18 cellular contexts compared by ENCODE assay signal in genomic region chr14:103531421-103532215, GRCh38. TPM values are rescaled to one million over a fixed set of nuclear protein-coding genes. Genes with fewer than 3 reads are reported as not detected.
DNase-seq lines count a peak whose midpoint lies in the region; ATAC-seq, FAIRE-seq and TF ChIP-seq lines count a peak whose summit lies in the region.
"Had no signal": no experiment of that assay in that cellular context is flagged by ENCODE, and none has a peak within 500 bp of the region (broad histone marks: within the 10 kb centered on the region; RNA-seq: fewer than 3 reads in every experiment).

No MANE protein-coding gene starts in this region.

- ATAC-seq in A549 (no peak), activated B cell treated with CpG ODN at 0.5 μM for 24 hours (ENCODE audit: low read depth) (no peak), GM18511 (IDR thresholded peaks at IDR 0.05; ENCODE audit: unreplicated experiment) (no peak)
- ATAC-seq: GM12878, K562, left lobe of liver, WTC11 had no signal

- TF ChIP-seq CTCF in A549 (IDR thresholded peaks at IDR 0.05) (no peak), activated B cell treated with CpG ODN at 0.5 μM for 24 hours (IDR thresholded peaks at IDR 0.05) (no peak), nephron (IDR thresholded peaks at IDR 0.05; ENCODE audit: unreplicated experiment in 3 of 3) (no peak)

- no peak for TF ChIP-seq EP300 in A549 (IDR thresholded peaks at IDR 0.05)

- peaks cover 74% of the 10 kb centered on the region for H4K20me1 ChIP-seq in BLaER1

- H3K4me2 ChIP-seq in A549 (peak overlapping the region; percentile 99; the same call in 1 of the 3 replicates), BLaER1 (peak overlapping the region; percentile 97; the same call in 1 of the 2 replicates)

- H3K9me3 Mint-ChIP-seq in activated B cell treated with CpG ODN at 0.5 μM for 24 hours: no peaks in the 10 kb centered on the region
- H3K9me3 Mint-ChIP-seq in nephron: no peaks in the 10 kb centered on the region
- H3K9me3 Mint-ChIP-seq: WTC11 had no signal

- H3K4me1 ChIP-seq in A549 (peaks cover 27% of the 10 kb centered on the region), BLaER1 (peaks cover 48% of the 10 kb centered on the region)

- H3K9ac ChIP-seq in BLaER1: no peak overlapping the region

- H3K36me3 ChIP-seq in BLaER1: peaks cover 67% of the 10 kb centered on the region
- H3K36me3 ChIP-seq: breast epithelium had no signal

- TF ChIP-seq RAD21 in A549 (conservative IDR thresholded peaks at IDR 0.05 in 1 of 2, IDR thresholded peaks at IDR 0.05 in 1 of 2): no peak

- H3K4me1 Mint-ChIP-seq in activated B cell treated with CpG ODN at 0.5 μM for 24 hours (peaks cover 46% of the 10 kb centered on the region), nephron (peaks cover 28% of the 10 kb centered on the region)

- WGBS in A549 (ENCODE audit: missing lambda C conversion rate): 83% methylated on average over 12 of the region's 15 CpGs

- peak overlapping the region; percentile 24 for H3K27ac Mint-ChIP-seq in activated B cell treated with CpG ODN at 0.5 μM for 24 hours
- no peak overlapping the region for H3K27ac Mint-ChIP-seq in nephron
- H3K27ac Mint-ChIP-seq: WTC11 had no signal

- POLR2A ChIA-PET in A549 (lab: Yijun Ruan, JAX): no interaction called here
- POLR2A ChIA-PET in activated B cell treated with CpG ODN at 0.5 μM for 24 hours (lab: Charles Lee): no interaction called here

- intact Hi-C loops in activated B cell treated with CpG ODN at 0.5 μM for 24 hours (cut with micrococcal nuclease): no loop called here

- peaks cover 2% of the 10 kb centered on the region; the same call in 1 of the 2 replicates for H3K27me3 ChIP-seq in BLaER1
- H3K27me3 ChIP-seq: breast epithelium had no signal

- CTCF ChIA-PET in A549 (lab: Yijun Ruan, JAX) (interaction anchor here (0.6 to 28.8 kb wide), 4 partner anchors 13 to 936 kb away, joined by 3 to 489 read pairs (median 94); partner anchors contain the start of gene CKB), activated B cell treated with CpG ODN at 0.5 μM for 24 hours (lab: Charles Lee) (interaction anchor here (0.9 to 1.4 kb wide), 3 partner anchors 10 to 15 kb away, joined by 4 to 6 read pairs (median 5); no protein-coding TSS in a partner anchor)

- no peak for FAIRE-seq in A549 (lab: Jason Lieb, UNC)
- FAIRE-seq: frontal cortex, GM12878, K562 had no signal

- H3K27me3 Mint-ChIP-seq in activated B cell treated with CpG ODN at 0.5 μM for 24 hours: no peaks in the 10 kb centered on the region
- peaks cover 4% of the 10 kb centered on the region for H3K27me3 Mint-ChIP-seq in nephron (ENCODE audit: low read depth)

- H3K27ac ChIP-seq in A549: no peak overlapping the region
- H3K27ac ChIP-seq in BLaER1: no peak overlapping the region
- H3K27ac ChIP-seq: breast epithelium, epithelial cell of prostate had no signal

- H3K9me3 ChIP-seq in A549 (no peaks in the 10 kb centered on the region), BLaER1 (no peaks in the 10 kb centered on the region)
- H3K9me3 ChIP-seq: breast epithelium had no signal

- DNase-seq in A549 (ENCODE audit: low read depth in 1 of 2, low spot score in 1 of 2) (no peak), activated B cell treated with CpG ODN at 0.5 μM for 24 hours (no peak), H4 (ENCODE audit: low spot score) (no peak)
- no peak for DNase-seq in stimulated activated CD4-positive, alpha-beta T cell treated with anti-CD3 and anti-CD28 coated beads, Interleukin-4, amount 100 ng/mL, for 24 hours
- DNase-seq: GDM1, HCEC 1CT, NCI-H187 treated with DMSO at 0.1 percent for 48 hours, NCI-H345 had no signal

- no peak overlapping the region for H3K4me3 Mint-ChIP-seq in activated B cell treated with CpG ODN at 0.5 μM for 24 hours
- H3K4me3 Mint-ChIP-seq in nephron: peak overlapping the region; percentile 57 to 70 (median 65)
- H3K4me3 Mint-ChIP-seq: WTC11 had no signal

- H3K4me3 ChIP-seq in A549 (no peak overlapping the region), BLaER1 (no peak overlapping the region)
- H3K4me3 ChIP-seq: breast epithelium, GM12878, K562 had no signal

- TF ChIP-seq POLR2A in A549 (IDR thresholded peaks at IDR 0.05; ENCODE audit: low read length): no peak

- H3K36me3 Mint-ChIP-seq in activated B cell treated with CpG ODN at 0.5 μM for 24 hours (ENCODE audit: low read depth) (peaks cover 25% of the 10 kb centered on the region), nephron (ENCODE audit: low read depth) (no peaks in the 10 kb centered on the region)
- H3K36me3 Mint-ChIP-seq: WTC11 had no signal

TF ChIP-seq in A549, 52 proteins besides CTCF, POLR2A, EP300 and RAD21 (continues in another document):
- TF ChIP-seq HDAC2 (IDR thresholded peaks at IDR 0.05): no peak
- TF ChIP-seq, protein P1, sequence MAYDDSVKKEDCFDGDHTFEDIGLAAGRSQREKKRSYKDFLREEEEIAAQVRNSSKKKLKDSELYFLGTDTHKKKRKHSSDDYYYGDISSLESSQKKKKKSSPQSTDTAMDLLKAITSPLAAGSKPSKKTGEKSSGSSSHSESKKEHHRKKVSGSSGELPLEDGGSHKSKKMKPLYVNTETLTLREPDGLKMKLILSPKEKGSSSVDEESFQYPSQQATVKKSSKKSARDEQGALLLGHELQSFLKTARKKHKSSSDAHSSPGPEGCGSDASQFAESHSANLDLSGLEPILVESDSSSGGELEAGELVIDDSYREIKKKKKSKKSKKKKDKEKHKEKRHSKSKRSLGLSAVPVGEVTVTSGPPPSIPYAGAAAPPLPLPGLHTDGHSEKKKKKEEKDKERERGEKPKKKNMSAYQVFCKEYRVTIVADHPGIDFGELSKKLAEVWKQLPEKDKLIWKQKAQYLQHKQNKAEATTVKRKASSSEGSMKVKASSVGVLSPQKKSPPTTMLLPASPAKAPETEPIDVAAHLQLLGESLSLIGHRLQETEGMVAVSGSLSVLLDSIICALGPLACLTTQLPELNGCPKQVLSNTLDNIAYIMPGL (CRISPR knock-in tag; IDR thresholded peaks at IDR 0.05; ENCODE audit: borderline replicate concordance): no peak
- no peak for TF ChIP-seq ZC3H11A (IDR thresholded peaks at IDR 0.05)
- no peak for TF ChIP-seq HOXA7 (CRISPR knock-in tag; IDR thresholded peaks at IDR 0.05)
- no peak for TF ChIP-seq BHLHE40 (IDR thresholded peaks at IDR 0.05; ENCODE audit: low read depth, low read length)
- no peak for TF ChIP-seq RARB (CRISPR knock-in tag; IDR thresholded peaks at IDR 0.05)
- TF ChIP-seq ZSCAN20 (CRISPR knock-in tag; IDR thresholded peaks at IDR 0.05): no peak
- no peak for TF ChIP-seq MYC (IDR thresholded peaks at IDR 0.05; ENCODE audit: borderline replicate concordance, low read length)
- TF ChIP-seq, protein P2, sequence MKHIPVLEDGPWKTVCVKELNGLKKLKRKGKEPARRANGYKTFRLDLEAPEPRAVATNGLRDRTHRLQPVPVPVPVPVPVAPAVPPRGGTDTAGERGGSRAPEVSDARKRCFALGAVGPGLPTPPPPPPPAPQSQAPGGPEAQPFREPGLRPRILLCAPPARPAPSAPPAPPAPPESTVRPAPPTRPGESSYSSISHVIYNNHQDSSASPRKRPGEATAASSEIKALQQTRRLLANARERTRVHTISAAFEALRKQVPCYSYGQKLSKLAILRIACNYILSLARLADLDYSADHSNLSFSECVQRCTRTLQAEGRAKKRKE (CRISPR knock-in tag; IDR thresholded peaks at IDR 0.05; ENCODE audit: low read depth): no peak
- no peak for TF ChIP-seq KDM1A (IDR thresholded peaks at IDR 0.05; ENCODE audit: low read depth)
- TF ChIP-seq POLR2AphosphoS2 (conservative IDR thresholded peaks at IDR 0.05; ENCODE audit: low read length): no peak

RNA-seq across cellular contexts. Expression of gene TRMT61A, which starts 2.6 kb away (rescaled TPM):
- 8.3 TPM in 2 replicates for polyA plus RNA-seq in A549 (2011; rRNA removed)
- polyA plus RNA-seq in A549 (2012; cell fraction: cytosol; rRNA removed): 27.2 and 40.2 TPM in 2 replicates
- polyA plus RNA-seq in A549 (2012; cell fraction: nucleus; rRNA removed): 56.6 and 72.3 TPM in 2 replicates
- 19.3 to 20.5 TPM (median 19.4 TPM) in 3 replicates for polyA plus RNA-seq in A549 (2017; fragmentation: RNase III; extraction: RNeasy Plus Mini Kit Qiagen cat#74134 plus additional on column Dnase treatment)
- 7.1 and 8.4 TPM in 2 replicates for polyA minus RNA-seq in A549 (2011; rRNA and poly(A)+ RNA removed)
- total RNA-seq in activated B cell treated with CpG ODN at 0.5 μM for 24 hours: 19.4 and 21.8 TPM in 2 replicates
- 5.8 and 6.8 TPM in 2 replicates for total RNA-seq in H4 (2014; rRNA removed; shearing (Covaris generic))

RNA-seq across cellular contexts. Expression of gene CKB, which starts 9.0 kb away (rescaled TPM):
- polyA plus RNA-seq in A549 (2011; rRNA removed) (39.4 and 52.3 TPM in 2 replicates), A549 (2017; fragmentation: RNase III; extraction: RNeasy Plus Mini Kit Qiagen cat#74134 plus additional on column Dnase treatment) (63.6 to 79.8 TPM (median 72.0 TPM) in 3 replicates)
- polyA plus RNA-seq in A549 (2012; cell fraction: cytosol; rRNA removed): 209 and 212 TPM in 2 replicates
- polyA plus RNA-seq in A549 (2012; cell fraction: nucleus; rRNA removed): 253 and 407 TPM in 2 replicates
- 13.0 and 19.4 TPM in 2 replicates for polyA minus RNA-seq in A549 (2011; rRNA and poly(A)+ RNA removed)
- total RNA-seq in activated B cell treated with CpG ODN at 0.5 μM for 24 hours: 8.6 and 12.0 TPM in 2 replicates
- 47.1 and 52.4 TPM in 2 replicates for total RNA-seq in H4 (2014; rRNA removed; shearing (Covaris generic))

RNA-seq across cellular contexts. Expression of gene BAG5, which starts 30.8 kb away (rescaled TPM):
- polyA plus RNA-seq in A549 (2011; rRNA removed): 20.4 and 20.8 TPM in 2 replicates
- polyA plus RNA-seq in A549 (2012; cell fraction: cytosol; rRNA removed): 4.7 and 5.6 TPM in 2 replicates
- 2.6 and 4.8 TPM in 2 replicates for polyA plus RNA-seq in A549 (2012; cell fraction: nucleus; rRNA removed)
- 23.8 to 25.4 TPM (median 24.8 TPM) in 3 replicates for polyA plus RNA-seq in A549 (2017; fragmentation: RNase III; extraction: RNeasy Plus Mini Kit Qiagen cat#74134 plus additional on column Dnase treatment)
- 16.9 and 19.1 TPM in 2 replicates for polyA minus RNA-seq in A549 (2011; rRNA and poly(A)+ RNA removed)
- 26.9 and 28.8 TPM in 2 replicates for total RNA-seq in activated B cell treated with CpG ODN at 0.5 μM for 24 hours
- total RNA-seq in H4 (2014; rRNA removed; shearing (Covaris generic)): 11.3 and 18.5 TPM in 2 replicates

RNA-seq across cellular contexts. Expression of gene COA8, which starts 31.1 kb away (rescaled TPM):
- 23.2 and 29.8 TPM in 2 replicates for polyA plus RNA-seq in A549 (2011; rRNA removed)
- 11.0 and 14.3 TPM in 2 replicates for polyA plus RNA-seq in A549 (2012; cell fraction: cytosol; rRNA removed)
- polyA plus RNA-seq in A549 (2012; cell fraction: nucleus; rRNA removed): 5.5 and 5.6 TPM in 2 replicates
- polyA plus RNA-seq in A549 (2017; fragmentation: RNase III; extraction: RNeasy Plus Mini Kit Qiagen cat#74134 plus additional on column Dnase treatment): 32.1 to 38.2 TPM (median 34.9 TPM) in 3 replicates
- polyA minus RNA-seq in A549 (2011; rRNA and poly(A)+ RNA removed): 3.6 and 4.1 TPM in 2 replicates
- 28.4 and 28.8 TPM in 2 replicates for total RNA-seq in activated B cell treated with CpG ODN at 0.5 μM for 24 hours
- 21.7 and 22.3 TPM in 2 replicates for total RNA-seq in H4 (2014; rRNA removed; shearing (Covaris generic))
